13 cellular contexts compared by ENCODE assay signal in the genomic region with DNA sequence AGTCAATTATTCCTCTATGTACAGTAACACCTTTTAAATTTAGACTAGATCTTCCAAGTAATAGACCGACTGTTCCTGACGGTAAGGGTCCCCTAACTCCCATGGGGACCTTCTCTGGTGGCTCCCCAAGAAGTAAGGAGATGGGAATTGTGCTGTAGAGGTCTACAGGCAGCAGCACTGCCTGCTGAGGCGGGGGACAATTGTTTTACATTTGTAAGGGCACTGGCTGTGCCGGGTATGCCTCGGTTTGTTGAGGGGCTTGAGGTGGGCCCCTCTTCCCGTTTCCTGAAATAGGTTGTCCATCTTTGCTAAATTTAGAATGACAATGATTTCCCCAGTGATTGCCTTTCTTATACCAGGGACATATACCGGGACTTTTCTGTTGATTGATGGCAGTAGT. TPM values are rescaled to one million over a fixed set of nuclear protein-coding genes. Genes with fewer than 3 reads are reported as not detected.
DNase-seq lines count a peak whose midpoint lies in the region; ATAC-seq and TF ChIP-seq lines count a peak whose summit lies in the region.
"Had no signal": no experiment of that assay in that cellular context is flagged by ENCODE, and none has a peak within 500 bp of the region (broad histone marks: within the 10 kb centered on the region; RNA-seq: fewer than 3 reads in every experiment).

No MANE protein-coding gene starts in this region.

- no peaks in the 10 kb centered on the region for H3K36me3 ChIP-seq in NT2/D1 (ENCODE audit: insufficient read depth, insufficient read length, low read length)
- H3K36me3 ChIP-seq in SJCRH30 = no peaks in the 10 kb centered on the region

- TF ChIP-seq CTCF in endothelial cell (IDR thresholded peaks at IDR 0.05; ENCODE audit: unreplicated experiment) (no peak), neural crest cell (conservative IDR thresholded peaks at IDR 0.05) (no peak), type B pancreatic cell (conservative IDR thresholded peaks at IDR 0.05) (no peak)

- H3K9me3 ChIP-seq in NT2/D1 (ENCODE audit: insufficient read depth, low read length) = no peaks in the 10 kb centered on the region
- H3K9me3 ChIP-seq in SJCRH30 (replicated peaks) = 0 out of 2 replicates have a peak, but pooled peaks cover 3% of the 10 kb centered on the region

- no peaks in the 10 kb centered on the region for H3K27me3 ChIP-seq in NT2/D1 (ENCODE audit: insufficient read depth, insufficient read length)
- no peaks in the 10 kb centered on the region for H3K27me3 ChIP-seq in SJCRH30

- peak overlapping the region; percentile 81 for H3K27ac Mint-ChIP-seq in endothelial cell (ENCODE audit: unreplicated experiment)
- H3K27ac Mint-ChIP-seq in neural crest cell (ENCODE audit: unreplicated experiment) = peak overlapping the region; percentile 44
- H3K27ac Mint-ChIP-seq in type B pancreatic cell = peak overlapping the region; percentile 87

- H3K4me3 ChIP-seq in NT2/D1 (ENCODE audit: insufficient read length, low read depth) = no peak overlapping the region
- H3K4me3 ChIP-seq in SJCRH30 = no peak overlapping the region

- DNase-seq in NT2/D1 (ENCODE audit: low read depth, low spot score) (peak; percentile 72), endothelial cell (ENCODE audit: low spot score) (no peak), neural crest cell (ENCODE audit: low read depth, low spot score) (no peak), type B pancreatic cell (ENCODE audit: extremely low spot score, unreplicated experiment) (no peak), KBM-7 (no peak), SJCRH30 (no peak)
- DNase-seq: ACHN, COR-L47, HCEC 1CT, NCI-H774 had no signal

- H3K4me1 Mint-ChIP-seq in endothelial cell (ENCODE audit: unreplicated experiment) (peaks cover 55% of the 10 kb centered on the region), neural crest cell (peaks cover 42% of the 10 kb centered on the region), type B pancreatic cell (ENCODE audit: unreplicated experiment) (peaks cover 50% of the 10 kb centered on the region)

- H3K9ac ChIP-seq in NT2/D1 (ENCODE audit: insufficient read length, low read depth) = no peak overlapping the region

- H3K36me3 Mint-ChIP-seq in endothelial cell (ENCODE audit: low read depth, unreplicated experiment) (no peaks in the 10 kb centered on the region), neural crest cell (ENCODE audit: low read depth) (no peaks in the 10 kb centered on the region), type B pancreatic cell (no peaks in the 10 kb centered on the region)

- H3K4me3 Mint-ChIP-seq in endothelial cell (ENCODE audit: unreplicated experiment) (no peak overlapping the region), neural crest cell (no peak overlapping the region), type B pancreatic cell (no peak overlapping the region)

- in situ Hi-C loops in KBM-7 (cut with MboI; ENCODE audit: low pct_unique_long_range_greater_than_20kb, low sequenced_read_pairs) = no loop called here

- H3K27ac ChIP-seq in SJCRH30 = no peak overlapping the region

- H3K9me3 Mint-ChIP-seq in endothelial cell (ENCODE audit: unreplicated experiment) (no peaks in the 10 kb centered on the region), neural crest cell (no peaks in the 10 kb centered on the region), type B pancreatic cell (no peaks in the 10 kb centered on the region)

- no peak for ATAC-seq in HG02678 (IDR thresholded peaks at IDR 0.05; ENCODE audit: unreplicated experiment)

- H3K27me3 Mint-ChIP-seq in endothelial cell (ENCODE audit: unreplicated experiment) (no peaks in the 10 kb centered on the region), neural crest cell (ENCODE audit: low read depth) (no peaks in the 10 kb centered on the region), type B pancreatic cell (no peaks in the 10 kb centered on the region)

- H3K4me1 ChIP-seq in NT2/D1 (ENCODE audit: insufficient read depth, insufficient read length) (peaks cover 3% of the 10 kb centered on the region), SJCRH30 (peaks cover 37% of the 10 kb centered on the region)

RNA-seq across cellular contexts. Expression of gene L1TD1, which starts 13.1 kb away (rescaled TPM):
- total RNA-seq in endothelial cell (ENCODE audit: unreplicated experiment) (50.1 TPM), neural crest cell (10.1 and 11.5 TPM in 2 replicates), type B pancreatic cell (ENCODE audit: low replicate concordance) (2.9 and 6.2 TPM in 2 replicates)
- total RNA-seq in SJCRH30 (2014; rRNA removed; shearing (Covaris generic)) = not detected in 2 replicates
- total RNA-seq: HT1080, NCI-H460 had no signal
